Comparison of ENCODE assay signal across 16 cellular contexts in the genomic region with DNA sequence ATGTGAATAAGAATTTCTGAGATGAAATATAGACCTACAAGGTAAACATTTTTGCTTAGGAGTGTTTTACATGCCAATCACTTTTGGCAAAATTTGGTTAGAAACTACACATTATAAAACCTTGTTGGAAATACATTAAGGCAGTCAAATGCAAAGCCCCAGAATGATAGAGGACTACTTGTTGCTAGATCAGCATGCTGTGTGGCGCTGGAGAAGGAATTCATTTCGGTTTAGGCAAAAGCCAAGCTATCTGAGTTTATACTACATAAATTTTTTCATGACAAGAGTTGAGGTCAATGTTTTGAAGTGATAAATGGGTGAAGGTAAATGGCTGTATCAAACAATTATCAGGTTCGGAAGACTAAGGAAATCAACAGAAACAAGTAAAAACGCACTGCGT. TPM values are rescaled to one million over a fixed set of nuclear protein-coding genes. Genes with fewer than 3 reads are reported as not detected.
DNase-seq lines count a peak whose midpoint lies in the region; ATAC-seq and TF ChIP-seq lines count a peak whose summit lies in the region.
"Had no signal": no experiment of that assay in that cellular context is flagged by ENCODE, and none has a peak within 500 bp of the region (broad histone marks: within the 10 kb centered on the region; RNA-seq: fewer than 3 reads in every experiment).

No MANE protein-coding gene starts in this region.

- H3K36me3 Mint-ChIP-seq in activated naive CD8-positive, alpha-beta T cell treated with anti-CD3 and anti-CD28 coated beads for 36 hours, result no peaks in the 10 kb centered on the region

- no peaks in the 10 kb centered on the region for H3K9me3 Mint-ChIP-seq in activated naive CD8-positive, alpha-beta T cell treated with anti-CD3 and anti-CD28 coated beads for 36 hours

- H3K4me3 Mint-ChIP-seq in activated naive CD8-positive, alpha-beta T cell treated with anti-CD3 and anti-CD28 coated beads for 36 hours, result no peak overlapping the region

- ATAC-seq in activated CD4-positive, CD25-positive, alpha-beta regulatory T cell treated with anti-CD3 and anti-CD28 coated beads, Interleukin-2, amount 50 U/mL, for 24 hours, result no peak
- ATAC-seq: K562 had no signal

- H3K27me3 ChIP-seq in GM23248 (replicated peaks; ENCODE audit: insufficient read depth) (no peaks in the 10 kb centered on the region), adipocyte (replicated peaks; ENCODE audit: control insufficient read depth, insufficient read depth, low read length) (no peaks in the 10 kb centered on the region), osteoblast (ENCODE audit: insufficient read depth, low read length) (no peaks in the 10 kb centered on the region)

- peaks cover 64% of the 10 kb centered on the region for H3K27me3 Mint-ChIP-seq in activated naive CD8-positive, alpha-beta T cell treated with anti-CD3 and anti-CD28 coated beads for 36 hours

- TF ChIP-seq CTCF in fibroblast of the aortic adventitia (IDR thresholded peaks at IDR 0.05; ENCODE audit: insufficient read depth, low read length) (no peak), osteoblast (IDR thresholded peaks at IDR 0.05; ENCODE audit: extremely low read depth, low read depth, low read length) (no peak)

- H3K9me3 ChIP-seq in GM23248 (ENCODE audit: low read depth) (no peaks in the 10 kb centered on the region), adipocyte (ENCODE audit: control insufficient read depth, low read length) (no peaks in the 10 kb centered on the region), osteoblast (ENCODE audit: low read depth, low read length) (no peaks in the 10 kb centered on the region)

- peaks cover 40% of the 10 kb centered on the region for H3K36me3 ChIP-seq in GM23248 (ENCODE audit: low read depth)
- peaks cover 28% of the 10 kb centered on the region for H3K36me3 ChIP-seq in adipocyte (ENCODE audit: control insufficient read depth, insufficient read depth, low read length, severe bottlenecking)
- peaks cover 20% of the 10 kb centered on the region for H3K36me3 ChIP-seq in osteoblast (ENCODE audit: insufficient read depth, low read length)

- in situ Hi-C loops in GM23248 (cut with MboI), result loop anchor here (10.0 kb wide), 1 partner anchor 153 kb away; no protein-coding TSS in a partner anchor

- DNase-seq in GM23248 (no peak), adipocyte (ENCODE audit: low read depth) (no peak), fibroblast of the aortic adventitia (ENCODE audit: low read depth) (no peak), osteoblast (ENCODE audit: insufficient read length, low spot score, missing footprints) (no peak), NCI-H1436 (lab: John Stamatoyannopoulos, UW) (no peak)
- DNase-seq in activated naive CD8-positive, alpha-beta T cell treated with anti-CD3 and anti-CD28 coated beads for 36 hours, result no peak
- DNase-seq: DND-41, NCI-H1105, NCI-H1694, NCI-H2107, NCI-H2227 treated with DMSO at 0.1 percent for 48 hours, NCI-H524, SIG-M5 had no signal

- H4K20me1 ChIP-seq in GM23248 (ENCODE audit: insufficient read depth) (no peaks in the 10 kb centered on the region), osteoblast (ENCODE audit: insufficient read depth, low read length) (no peaks in the 10 kb centered on the region)

- H3K4me1 Mint-ChIP-seq in activated naive CD8-positive, alpha-beta T cell treated with anti-CD3 and anti-CD28 coated beads for 36 hours, result no peaks in the 10 kb centered on the region

- WGBS in GM23248 (ENCODE audit: low coverage in 1 of 2, low lambda C conversion rate in 2 of 2, missing lambda C conversion rate in 2 of 2), 2 experiments, result 97% methylated on average over 5 of the region's 5 CpGs

- H3K4me3 ChIP-seq in GM23248 (peak overlapping the region; percentile 91), adipocyte (ENCODE audit: low read length) (peak overlapping the region; percentile 20), fibroblast of the aortic adventitia (ENCODE audit: low read depth, low read length) (peak overlapping the region; percentile 34), osteoblast (ENCODE audit: insufficient read depth, low read length) (peak overlapping the region; percentile 82)
- H3K4me3 ChIP-seq: K562 had no signal

- H3F3A ChIP-seq in GM23248 (ENCODE audit: insufficient read depth), result peaks cover 34% of the 10 kb centered on the region

- H3K27ac Mint-ChIP-seq in activated naive CD8-positive, alpha-beta T cell treated with anti-CD3 and anti-CD28 coated beads for 36 hours, result no peak overlapping the region
- H3K27ac Mint-ChIP-seq: CD14-positive monocyte had no signal

- H3K4me2 ChIP-seq in GM23248 (ENCODE audit: unreplicated experiment), result peak overlapping the region; percentile 99
- H3K4me2 ChIP-seq in osteoblast (ENCODE audit: insufficient read depth, low read length), result peak overlapping the region; percentile 80

- H3K4me1 ChIP-seq in GM23248 (ENCODE audit: insufficient read depth) (peaks cover 57% of the 10 kb centered on the region), adipocyte (ENCODE audit: control insufficient read depth, insufficient read depth, low read length) (peaks cover 30% of the 10 kb centered on the region), osteoblast (ENCODE audit: insufficient read depth, low read length) (peaks cover 37% of the 10 kb centered on the region)

- H3K9ac ChIP-seq in GM23248, result peak overlapping the region; percentile 87; the same call in 1 of the 2 replicates
- H3K9ac ChIP-seq in adipocyte (ENCODE audit: low read length), result peak overlapping the region; percentile 77

- no peak overlapping the region for H3K27ac ChIP-seq in GM23248
- H3K27ac ChIP-seq in osteoblast (ENCODE audit: low read depth, low read length), result peak overlapping the region; percentile 25

- H3K79me2 ChIP-seq in GM23248 (ENCODE audit: insufficient read depth), result peaks cover 64% of the 10 kb centered on the region
- H3K79me2 ChIP-seq in osteoblast (ENCODE audit: insufficient read depth, low read length), result peaks cover 21% of the 10 kb centered on the region

- H2AFZ ChIP-seq in GM23248 (no peak overlapping the region), osteoblast (ENCODE audit: low read length) (no peak overlapping the region)

- no peaks in the 10 kb centered on the region for H3K9me2 ChIP-seq in GM23248 (ENCODE audit: insufficient read depth)

RNA-seq across cellular contexts. Expression of a gene that starts 2.3 kb away (rescaled TPM):
- total RNA-seq in GM23248 (2014; rRNA removed; shearing (Covaris generic)), result 85.2 and 97.3 TPM in 2 replicates
- 40.5 TPM in 2 replicates for polyA plus RNA-seq in GM23248 (2016; fragmentation: Nextera tagmentation; extraction: Ambion mirVana)
- total RNA-seq in fibroblast of the aortic adventitia (ENCODE audit: low replicate concordance), result 45.4 and 157 TPM in 2 replicates
- total RNA-seq in osteoblast, result 9.7 and 11.2 TPM in 2 replicates
- not detected for total RNA-seq in activated naive CD8-positive, alpha-beta T cell treated with anti-CD3 and anti-CD28 coated beads for 36 hours
- total RNA-seq: K562 had no signal
- polyA plus RNA-seq: CD14-positive monocyte, K562 had no signal

Comparison
In these comparisons a context has a peak if more than half of its experiments do, and no peak if none do; other contexts are left out.
1. H3K4me3 ChIP-seq: peak in every context shown above with its lines; median percentile 91 in GM23248; 82 in osteoblast; 34 in fibroblast of the aortic adventitia; 20 in adipocyte.
2. RNA of a gene that starts 2.3 kb away (total RNA-seq): 85.2 to 97.3 TPM in GM23248, 45.4 to 157 TPM in fibroblast of the aortic adventitia and 9.7 to 11.2 TPM in osteoblast; not detected in activated naive CD8-positive, alpha-beta T cell treated with anti-CD3 and anti-CD28 coated beads for 36 hours; every median in the first group is over 10 times any median in the second.